8 cellular contexts compared by ENCODE assay signal in genomic region chr1:92291372-92291999, GRCh38. TPM values are rescaled to one million over a fixed set of nuclear protein-coding genes. Genes with fewer than 3 reads are reported as not detected.
A peak's percentile ranks its signal among the peaks of the same experiment; 100 is the strongest.
DNase-seq lines count a peak whose midpoint lies in the region; TF ChIP-seq lines count a peak whose summit lies in the region.

No MANE protein-coding gene starts in this region.

- TF ChIP-seq POLR2A in tibial nerve (IDR thresholded peaks at IDR 0.05): no peak

- H3K9me3 Mint-ChIP-seq in activated CD4-positive, alpha-beta memory T cell treated with anti-CD3 and anti-CD28 coated beads for 36 hours: no peaks in the 10 kb centered on the region

- H3K9me3 ChIP-seq in iPS DF 6.9 (ENCODE audit: control insufficient read depth, insufficient read depth, low read length): no peaks in the 10 kb centered on the region
- H3K9me3 ChIP-seq in tibial nerve: no peaks in the 10 kb centered on the region

- intact Hi-C loops in activated CD4-positive, alpha-beta memory T cell treated with anti-CD3 and anti-CD28 coated beads for 36 hours (cut with micrococcal nuclease): loop anchor here (1.0 to 10.0 kb wide), 2 partner anchors 294 to 787 kb away; partner anchors contain the start of gene CDC7

- peaks cover 7% of the 10 kb centered on the region for H3K4me1 Mint-ChIP-seq in activated CD4-positive, alpha-beta memory T cell treated with anti-CD3 and anti-CD28 coated beads for 36 hours (ENCODE audit: low read depth)

- DNase-seq in AG08395 (ENCODE audit: low spot score) (peak; percentile 67), GM13976 (ENCODE audit: low spot score) (peak; percentile 33), NCI-H2107 treated with DMSO at 0.1 percent for 48 hours (lab: John Stamatoyannopoulos, UW; ENCODE audit: unreplicated experiment) (peak; percentile 70), amniotic epithelial cell (ENCODE audit: low read depth) (peak; percentile 70), iPS DF 6.9 (ENCODE audit: low read depth, low spot score) (peak; percentile 1), tibial nerve (ENCODE audit: low spot score in 2 of 2) (peak in 1 of 2 donors; percentile 17), activated gamma-delta T cell (lab: John Stamatoyannopoulos, UW) (no peak)
- DNase-seq in activated CD4-positive, alpha-beta memory T cell treated with anti-CD3 and anti-CD28 coated beads for 36 hours: no peak

- H3K36me3 ChIP-seq in iPS DF 6.9 (ENCODE audit: control insufficient read depth, insufficient read depth, low read length): peaks cover 4% of the 10 kb centered on the region; the same call in 1 of the 2 replicates
- peaks cover 0 to 30% (median 0%) of the 10 kb centered on the region in 3 donors for H3K36me3 ChIP-seq in tibial nerve

- H3K27ac ChIP-seq in iPS DF 6.9 (ENCODE audit: low read length) (no peak overlapping the region), tibial nerve (no peak overlapping the region)

- TF ChIP-seq EP300 in tibial nerve (IDR thresholded peaks at IDR 0.05): no peak

- TF ChIP-seq CTCF in GM13976 (IDR thresholded peaks at IDR 0.05; ENCODE audit: borderline replicate concordance, control extremely low read depth, extremely low read depth, insufficient read depth, missing control alignments): peak; percentile 45
- peak; percentile 31 to 48 (median 43) for TF ChIP-seq CTCF in tibial nerve (IDR thresholded peaks at IDR 0.05)

- H3K27me3 ChIP-seq in iPS DF 6.9 (ENCODE audit: control insufficient read depth, insufficient read depth, low read length) (no peaks in the 10 kb centered on the region), tibial nerve (no peaks in the 10 kb centered on the region)

- CTCF ChIA-PET in activated CD4-positive, alpha-beta memory T cell treated with anti-CD3 and anti-CD28 coated beads for 36 hours (lab: Charles Lee): interaction anchor here (0.6 to 2.1 kb wide), 13 partner anchors 9 to 784 kb away, joined by 3 to 36 read pairs (median 3); no protein-coding TSS in a partner anchor

- peaks cover 41% of the 10 kb centered on the region for H3K36me3 Mint-ChIP-seq in activated CD4-positive, alpha-beta memory T cell treated with anti-CD3 and anti-CD28 coated beads for 36 hours

- 100% methylated on average over 1 of the region's 3 CpGs for WGBS in iPS DF 6.9 (ENCODE audit: insufficient coverage, insufficient read length)
- WGBS in tibial nerve, 2 donors: 7 to 10% methylated on average over 3 of the region's 3 CpGs

- in situ Hi-C loops in GM13976 (cut with MboI; ENCODE audit: low sequenced_read_pairs, unreplicated experiment): loop anchor here (25.0 kb wide), 1 partner anchor 779 kb away; the partner anchor contains the start of gene CDC7

- H3K27ac Mint-ChIP-seq in activated CD4-positive, alpha-beta memory T cell treated with anti-CD3 and anti-CD28 coated beads for 36 hours: no peak overlapping the region

- H3K4me1 ChIP-seq in iPS DF 6.9 (ENCODE audit: control insufficient read depth, insufficient read depth, low read length): no peaks in the 10 kb centered on the region
- H3K4me1 ChIP-seq in tibial nerve: no peaks in the 10 kb centered on the region

- POLR2A ChIA-PET in activated CD4-positive, alpha-beta memory T cell treated with anti-CD3 and anti-CD28 coated beads for 36 hours (lab: Charles Lee): no interaction called here

- H3K4me3 Mint-ChIP-seq in activated CD4-positive, alpha-beta memory T cell treated with anti-CD3 and anti-CD28 coated beads for 36 hours: no peak overlapping the region

- H3K4me3 ChIP-seq in iPS DF 6.9 (ENCODE audit: low read length): no peak overlapping the region
- H3K4me3 ChIP-seq in tibial nerve: no peak overlapping the region

- H3K27me3 Mint-ChIP-seq in activated CD4-positive, alpha-beta memory T cell treated with anti-CD3 and anti-CD28 coated beads for 36 hours: no peaks in the 10 kb centered on the region

RNA-seq across cellular contexts. Expression of gene GLMN, which starts 7.3 kb away (rescaled TPM):
- total RNA-seq in tibial nerve: 10 to 100 TPM in 1 of 4 donors, 1 to 10 TPM in 3; 5.2 to 12.0 (median 8.1) TPM
- 10 to 100 TPM; 10.9 to 13.3 TPM for total RNA-seq in activated CD4-positive, alpha-beta memory T cell treated with anti-CD3 and anti-CD28 coated beads for 36 hours

RNA-seq across cellular contexts. Expression of gene RPAP2, which starts 7.4 kb away (rescaled TPM):
- 10 to 100 TPM in 2 of 4 donors, 1 to 10 TPM in 2; 3.3 to 12.2 (median 7.7) TPM for total RNA-seq in tibial nerve
- total RNA-seq in activated CD4-positive, alpha-beta memory T cell treated with anti-CD3 and anti-CD28 coated beads for 36 hours: 10 to 100 TPM; 28.6 to 31.6 TPM

Comparison
In these comparisons a context has a peak if more than half of its experiments do, and no peak if none do; other contexts are left out.
1. DNase-seq: peak in AG08395 (single experiment), GM13976 (single experiment), NCI-H2107 treated with DMSO at 0.1 percent for 48 hours (single experiment), amniotic epithelial cell (single experiment) and iPS DF 6.9 (single experiment); none in activated gamma-delta T cell (single experiment) and activated CD4-positive, alpha-beta memory T cell treated with anti-CD3 and anti-CD28 coated beads for 36 hours (single experiment).